ENCODE assay signal across 8 cellular contexts in genomic region chr19:6056801-6057650, GRCh38. TPM values are rescaled to one million over a fixed set of nuclear protein-coding genes. Genes with fewer than 3 reads are reported as not detected.
DNase-seq lines count a peak whose midpoint lies in the region; ATAC-seq lines count a peak whose summit lies in the region.

No MANE protein-coding gene starts in this region.

- ATAC-seq in left ventricle myocardium superior (peak; percentile 85), GM21723 (IDR thresholded peaks at IDR 0.05; ENCODE audit: unreplicated experiment) (no peak), HG03565 (IDR thresholded peaks at IDR 0.05; ENCODE audit: unreplicated experiment) (no peak), HG02798 (IDR thresholded peaks at IDR 0.05; ENCODE audit: poor library complexity, unreplicated experiment) (no peak)

- intact Hi-C loops in left ventricle myocardium superior (cut with micrococcal nuclease) = no loop called here

- DNase-seq in ELR (ENCODE audit: low read depth) (peak; percentile 94), NCI-H2081 treated with DMSO at 0.1 percent for 48 hours (lab: John Stamatoyannopoulos, UW) (peak; percentile 33), anterior cingulate cortex (lab: John Stamatoyannopoulos, UW) (peak in 48 of 58 donors; percentile 14 to 84 (median 56)), left ventricle myocardium superior (peak; percentile 75), putamen (ENCODE audit: low spot score) (peak; percentile 58)

RNA-seq across cellular contexts. Expression of gene RFX2, which starts 53.3 kb away (rescaled TPM):
- total RNA-seq in left ventricle myocardium superior = 4.8 TPM

Comparison
In these comparisons a context has a peak if more than half of its experiments do, and no peak if none do; other contexts are left out.
1. DNase-seq: peak in every context shown above with its lines; median percentile 94 in ELR; 75 in left ventricle myocardium superior; 58 in putamen; 56 in anterior cingulate cortex; 33 in NCI-H2081 treated with DMSO at 0.1 percent for 48 hours.